ENCODE assay signal across 1 cellular context in genomic region chr22:42697542-42698013, GRCh38.
TF ChIP-seq lines count a peak whose summit lies in the region.

No MANE protein-coding gene starts in this region.

TF ChIP-seq in A549, 52 proteins besides CTCF, POLR2A, EP300 and RAD21 (continued from another document):
- TF ChIP-seq PBX3 (IDR thresholded peaks at IDR 0.05) (no peak), EHMT2 (IDR thresholded peaks at IDR 0.05; ENCODE audit: low read depth) (no peak), CEBPB (IDR thresholded peaks at IDR 0.05) (no peak), TP53 (CRISPR knock-in tag; IDR thresholded peaks at IDR 0.05) (no peak), MAX (IDR thresholded peaks at IDR 0.05) (peak; percentile 58), ZNF302 (CRISPR knock-in tag; IDR thresholded peaks at IDR 0.05) (no peak), RNF2 (IDR thresholded peaks at IDR 0.05; ENCODE audit: borderline replicate concordance, low read depth) (no peak), KDM1A (IDR thresholded peaks at IDR 0.05; ENCODE audit: low read depth) (no peak), JUNB (IDR thresholded peaks at IDR 0.05) (no peak), FOSL2 (IDR thresholded peaks at IDR 0.05) (no peak), FOSL2 (CRISPR knock-in tag; IDR thresholded peaks at IDR 0.05) (peak; percentile 86), CBX8 (IDR thresholded peaks at IDR 0.05) (no peak), SMC3 (IDR thresholded peaks at IDR 0.05) (no peak), NFE2L2 (conservative IDR thresholded peaks at IDR 0.05; ENCODE audit: low read length) (no peak), ATOH8 (CRISPR knock-in tag; IDR thresholded peaks at IDR 0.05; ENCODE audit: low read depth) (no peak), PHF8 (IDR thresholded peaks at IDR 0.05; ENCODE audit: borderline replicate concordance, low read depth) (no peak), ESRRA (IDR thresholded peaks at IDR 0.05; ENCODE audit: borderline replicate concordance, low read length) (no peak), FOSB (CRISPR knock-in tag; IDR thresholded peaks at IDR 0.05) (no peak), HMGXB4 (CRISPR knock-in tag; IDR thresholded peaks at IDR 0.05; ENCODE audit: borderline replicate concordance) (no peak), BCL3 (IDR thresholded peaks at IDR 0.05) (no peak), ZSCAN20 (CRISPR knock-in tag; IDR thresholded peaks at IDR 0.05) (no peak), CBX2 (IDR thresholded peaks at IDR 0.05; ENCODE audit: borderline replicate concordance, low read depth) (no peak), GATA3 (IDR thresholded peaks at IDR 0.05; ENCODE audit: borderline replicate concordance) (no peak; the same call in 1 of the 2 replicates), ZFP36 (IDR thresholded peaks at IDR 0.05; ENCODE audit: borderline replicate concordance, partially characterized antibody) (peak; percentile 91), POLR2AphosphoS2 (conservative IDR thresholded peaks at IDR 0.05; ENCODE audit: low read length) (no peak), CHD2 (IDR thresholded peaks at IDR 0.05; ENCODE audit: low read length, partially characterized antibody) (no peak), KDM5A (IDR thresholded peaks at IDR 0.05) (no peak), TFCP2L1 (CRISPR knock-in tag; IDR thresholded peaks at IDR 0.05) (no peak)
TF ChIP-seq in A549: peak in this region for 4.
